ENCODE assay signal across 11 cellular contexts in the genomic region with DNA sequence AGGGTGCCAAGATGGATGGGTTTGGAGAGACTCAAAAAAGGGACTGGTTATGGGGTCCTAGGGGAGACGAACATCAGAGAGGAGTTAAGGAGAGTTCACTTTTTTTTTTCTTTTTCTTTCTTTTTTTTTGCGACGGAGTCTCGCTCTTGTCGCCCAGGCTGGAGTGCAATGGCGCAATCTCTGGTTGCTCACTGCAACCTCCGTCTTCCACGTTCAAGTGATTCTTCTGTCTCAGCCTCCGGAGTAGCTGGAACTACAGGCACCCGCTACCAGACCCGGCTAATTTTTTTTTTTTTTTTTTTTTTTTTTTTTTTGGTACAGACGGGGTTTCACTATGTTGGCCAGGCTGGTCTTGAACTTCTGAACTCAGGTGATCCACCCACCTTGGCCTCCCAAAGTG. TPM values are rescaled to one million over a fixed set of nuclear protein-coding genes. Genes with fewer than 3 reads are reported as not detected.
A peak's percentile ranks its signal among the peaks of the same experiment; 100 is the strongest.
DNase-seq lines count a peak whose midpoint lies in the region; ATAC-seq and TF ChIP-seq lines count a peak whose summit lies in the region.
"Had no signal": no experiment of that assay in that cellular context is flagged by ENCODE, and none has a peak within 500 bp of the region (broad histone marks: within the 10 kb centered on the region; RNA-seq: fewer than 3 reads in every experiment).

No MANE protein-coding gene starts in this region.

- TF ChIP-seq EP300 in transverse colon (IDR thresholded peaks at IDR 0.05; ENCODE audit: low read depth), result no peak

- H3K9me3 Mint-ChIP-seq in activated naive CD4-positive, alpha-beta T cell treated with anti-CD3 and anti-CD28 coated beads, Interleukin-2, amount 10 ng/mL, durations not matched to agents 7 days and 5 days, result no peaks in the 10 kb centered on the region
- H3K9me3 Mint-ChIP-seq in activated naive CD4-positive, alpha-beta T cell treated with anti-CD3 and anti-CD28 coated beads, Interleukin-2, amount 50 U/mL, for 72 hours, result no peaks in the 10 kb centered on the region
- no peaks in the 10 kb centered on the region for H3K9me3 Mint-ChIP-seq in memory B cell

- peaks cover 63% of the 10 kb centered on the region for H3K27me3 Mint-ChIP-seq in activated naive CD4-positive, alpha-beta T cell treated with anti-CD3 and anti-CD28 coated beads, Interleukin-2, amount 10 ng/mL, durations not matched to agents 7 days and 5 days
- no peaks in the 10 kb centered on the region for H3K27me3 Mint-ChIP-seq in memory B cell

- TF ChIP-seq CTCF in transverse colon (IDR thresholded peaks at IDR 0.05), result no peak

- H3K27ac Mint-ChIP-seq in activated naive CD4-positive, alpha-beta T cell treated with anti-CD3 and anti-CD28 coated beads, Interleukin-2, amount 10 ng/mL, durations not matched to agents 7 days and 5 days, result no peak overlapping the region
- peak overlapping the region in 1 of 2 donors; percentile 77 for H3K27ac Mint-ChIP-seq in activated naive CD4-positive, alpha-beta T cell treated with anti-CD3 and anti-CD28 coated beads, Interleukin-2, amount 50 U/mL, for 72 hours
- H3K27ac Mint-ChIP-seq in memory B cell, result peak overlapping the region; percentile 58

- no peaks in the 10 kb centered on the region for H3K36me3 ChIP-seq in adipocyte (ENCODE audit: control insufficient read depth, insufficient read depth, low read length, severe bottlenecking)
- H3K36me3 ChIP-seq in transverse colon, result no peaks in the 10 kb centered on the region
- H3K36me3 ChIP-seq: tibial artery had no signal

- H3K36me3 Mint-ChIP-seq in activated naive CD4-positive, alpha-beta T cell treated with anti-CD3 and anti-CD28 coated beads, Interleukin-2, amount 10 ng/mL, durations not matched to agents 7 days and 5 days, result no peaks in the 10 kb centered on the region
- H3K36me3 Mint-ChIP-seq in activated naive CD4-positive, alpha-beta T cell treated with anti-CD3 and anti-CD28 coated beads, Interleukin-2, amount 50 U/mL, for 72 hours, result peaks cover 4 to 5% of the 10 kb centered on the region in 2 donors
- no peaks in the 10 kb centered on the region for H3K36me3 Mint-ChIP-seq in memory B cell

- TF ChIP-seq POLR2A in transverse colon (IDR thresholded peaks at IDR 0.05), result no peak

- ATAC-seq in activated naive CD4-positive, alpha-beta T cell treated with anti-CD3 and anti-CD28 coated beads, Interleukin-2, amount 50 U/mL, for 72 hours, result no peak
- ATAC-seq in memory B cell (ENCODE audit: low read depth), result no peak
- ATAC-seq in GM21423 (IDR thresholded peaks at IDR 0.05; ENCODE audit: unreplicated experiment), result no peak

- intact Hi-C loops in transverse colon (cut with DNase I; ENCODE audit: low total_unique reads), result no loop called here

- 29 to 33% methylated on average over 6 to 11 of the region's 12 CpGs for WGBS in transverse colon (ENCODE audit: low coverage in 1 of 2), 2 donors

- H3K4me3 ChIP-seq in adipocyte (ENCODE audit: low read length) (peak overlapping the region; percentile 56), transverse colon (peak overlapping the region; percentile 46 to 73 (median 64))

- H3K9ac ChIP-seq in adipocyte (ENCODE audit: low read length), result no peak overlapping the region

- H3K4me1 Mint-ChIP-seq in activated naive CD4-positive, alpha-beta T cell treated with anti-CD3 and anti-CD28 coated beads, Interleukin-2, amount 10 ng/mL, durations not matched to agents 7 days and 5 days, result peaks cover 35% of the 10 kb centered on the region
- H3K4me1 Mint-ChIP-seq in memory B cell, result peaks cover 28% of the 10 kb centered on the region

- peak overlapping the region; percentile 79 for H3K4me3 Mint-ChIP-seq in activated naive CD4-positive, alpha-beta T cell treated with anti-CD3 and anti-CD28 coated beads, Interleukin-2, amount 10 ng/mL, durations not matched to agents 7 days and 5 days
- H3K4me3 Mint-ChIP-seq in memory B cell, result peak overlapping the region; percentile 83

- in situ Hi-C loops in transverse colon (cut with MboI; ENCODE audit: low pct_ligation_motif_present in 1 of 4, low pct_unique_long_range_greater_than_20kb in 1 of 4, low sequenced_read_pairs in 3 of 4), result no loop called here

- H3K9me3 ChIP-seq in adipocyte (ENCODE audit: control insufficient read depth, low read length) (no peaks in the 10 kb centered on the region), transverse colon (no peaks in the 10 kb centered on the region)
- H3K9me3 ChIP-seq: tibial artery had no signal

- H3K4me1 ChIP-seq in adipocyte (ENCODE audit: control insufficient read depth, insufficient read depth, low read length) (peaks cover 9% of the 10 kb centered on the region), transverse colon (peaks cover 0 to 51% (median 21%) of the 10 kb centered on the region in 4 donors)

- CTCF ChIA-PET in activated naive CD4-positive, alpha-beta T cell treated with anti-CD3 and anti-CD28 coated beads, Interleukin-2, amount 10 ng/mL, durations not matched to agents 7 days and 5 days (lab: Charles Lee), result interaction anchor here (0.7 to 11.3 kb wide), 4 partner anchors 13 to 1048 kb away, joined by 3 to 70 read pairs (median 4); a partner anchor contains a TSS

- H3K27me3 ChIP-seq in adipocyte (replicated peaks; ENCODE audit: control insufficient read depth, insufficient read depth, low read length) (peaks cover 56% of the 10 kb centered on the region), transverse colon (peaks cover 9% of the 10 kb centered on the region)

- no peak for DNase-seq in activated naive CD4-positive, alpha-beta T cell treated with anti-CD3 and anti-CD28 coated beads, Interleukin-2, amount 10 ng/mL, durations not matched to agents 7 days and 5 days
- DNase-seq in activated naive CD4-positive, alpha-beta T cell treated with anti-CD3 and anti-CD28 coated beads, Interleukin-2, amount 50 U/mL, for 72 hours (ENCODE audit: low spot score in 2 of 2), result no peak
- no peak for DNase-seq in adipocyte (ENCODE audit: low read depth)
- no peak for DNase-seq in memory B cell (ENCODE audit: low spot score in 2 of 2)
- DNase-seq in transverse colon, result no peak
- no peak for DNase-seq in NCI-H187 (lab: John Stamatoyannopoulos, UW)
- no peak for DNase-seq in foreskin melanocyte
- DNase-seq: DND-41, tibial artery had no signal

- peak overlapping the region; percentile 85 to 94 (median 92) for H3K27ac ChIP-seq in transverse colon
- H3K27ac ChIP-seq: tibial artery had no signal

RNA-seq across cellular contexts. Expression of a gene that starts 1.2 kb away (rescaled TPM):
- 1 to 10 TPM; 6.9 to 10.0 TPM for total RNA-seq in activated naive CD4-positive, alpha-beta T cell treated with anti-CD3 and anti-CD28 coated beads, Interleukin-2, amount 50 U/mL, for 72 hours
- total RNA-seq in transverse colon, result 100 to 1,000 TPM; 285 to 729 (median 580) TPM

RNA-seq across cellular contexts. Expression of a gene that starts 16.5 kb away (rescaled TPM):
- not detected for total RNA-seq in activated naive CD4-positive, alpha-beta T cell treated with anti-CD3 and anti-CD28 coated beads, Interleukin-2, amount 50 U/mL, for 72 hours
- total RNA-seq in transverse colon, result 100 to 1,000 TPM in 3 of 4 donors, 10 to 100 TPM in 1; 19.5 to 256 (median 144) TPM
- total RNA-seq: glomerular endothelial cell had no signal

RNA-seq across cellular contexts. Expression of a gene that starts 29.0 kb away (rescaled TPM):
- under 1 TPM in 1 of 2 donors, not detected in 1; 0.72 TPM for total RNA-seq in activated naive CD4-positive, alpha-beta T cell treated with anti-CD3 and anti-CD28 coated beads, Interleukin-2, amount 50 U/mL, for 72 hours
- total RNA-seq in transverse colon, result 1 to 10 TPM; 2.7 to 6.7 (median 4.0) TPM

RNA-seq across cellular contexts. Expression of a gene that starts 37.8 kb away (rescaled TPM):
- total RNA-seq in activated naive CD4-positive, alpha-beta T cell treated with anti-CD3 and anti-CD28 coated beads, Interleukin-2, amount 50 U/mL, for 72 hours, result 10 to 100 TPM; 20.2 to 36.1 TPM
- 10 to 100 TPM in 3 of 4 donors, 1 to 10 TPM in 1; 6.0 to 56.9 (median 22.3) TPM for total RNA-seq in transverse colon

RNA-seq across cellular contexts. Expression of a gene that starts 38.1 kb away (rescaled TPM):
- 10 to 100 TPM; 24.6 to 26.6 TPM for total RNA-seq in activated naive CD4-positive, alpha-beta T cell treated with anti-CD3 and anti-CD28 coated beads, Interleukin-2, amount 50 U/mL, for 72 hours
- total RNA-seq in transverse colon, result 10 to 100 TPM; 61.2 to 91.6 (median 69.9) TPM

Comparison
In these comparisons a context has a peak if more than half of its experiments do, and no peak if none do; other contexts are left out.
1. RNA of a gene that starts 1.2 kb away (total RNA-seq): 285 to 729 TPM in transverse colon; 6.9 to 10.0 TPM in activated naive CD4-positive, alpha-beta T cell treated with anti-CD3 and anti-CD28 coated beads, Interleukin-2, amount 50 U/mL, for 72 hours; every median in the first group is over 10 times any median in the second.
2. RNA of a gene that starts 16.5 kb away (total RNA-seq): 19.5 to 256 TPM in transverse colon; not detected in activated naive CD4-positive, alpha-beta T cell treated with anti-CD3 and anti-CD28 coated beads, Interleukin-2, amount 50 U/mL, for 72 hours; every median in the first group is over 10 times any median in the second.